ENCODE assay signal across 9 cellular contexts in the genomic region with DNA sequence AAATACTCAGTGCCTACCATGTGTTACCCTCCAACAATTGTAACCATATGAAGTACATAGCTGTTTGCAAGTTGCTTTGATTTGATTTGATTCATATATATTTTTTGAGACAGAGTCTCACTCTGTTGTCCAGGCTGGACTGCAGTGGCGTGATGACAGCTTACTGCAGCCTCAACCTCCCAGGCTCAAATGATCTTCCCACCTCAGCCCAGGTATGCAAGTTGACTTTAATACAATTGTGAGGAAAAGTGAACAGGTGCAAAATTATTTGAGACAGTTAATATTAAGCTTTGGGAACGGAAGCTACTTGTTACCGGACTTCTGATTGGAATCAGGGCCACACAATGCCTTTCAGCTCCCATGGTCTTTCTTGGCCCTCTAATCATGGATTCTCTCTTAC. TPM values are rescaled to one million over a fixed set of nuclear protein-coding genes. Genes with fewer than 3 reads are reported as not detected.
DNase-seq lines count a peak whose midpoint lies in the region; ATAC-seq and TF ChIP-seq lines count a peak whose summit lies in the region.
"Had no signal": no experiment of that assay in that cellular context is flagged by ENCODE, and none has a peak within 500 bp of the region (broad histone marks: within the 10 kb centered on the region; RNA-seq: fewer than 3 reads in every experiment).

No MANE protein-coding gene starts in this region.

- no peak for TF ChIP-seq CTCF in Caco-2 (IDR thresholded peaks at IDR 0.05; ENCODE audit: insufficient read depth in 1 of 2, low read depth in 1 of 2, low read length in 1 of 2, severe bottlenecking in 1 of 2, unreplicated experiment in 1 of 2)
- no peak for TF ChIP-seq CTCF in LNCaP clone FGC (IDR thresholded peaks at IDR 0.05; ENCODE audit: control insufficient read depth, extremely low read depth, insufficient read depth)
- TF ChIP-seq CTCF in dorsolateral prefrontal cortex (IDR thresholded peaks at IDR 0.05 in 54 of 56, conservative IDR thresholded peaks at IDR 0.05 in 2 of 56; ENCODE audit: low read depth in 1 of 56, partially characterized antibody in 56 of 56) = no peak

- no peak for ATAC-seq in HG02870 (IDR thresholded peaks at IDR 0.05; ENCODE audit: unreplicated experiment)

- H3K4me3 ChIP-seq in Caco-2 (ENCODE audit: low read depth, low read length) = no peak overlapping the region
- peak overlapping the region; percentile 77 for H3K4me3 ChIP-seq in LNCaP clone FGC (ENCODE audit: low read depth, low read length)
- peak overlapping the region in 39 of 59 donors; percentile 53 to 96 (median 82) for H3K4me3 ChIP-seq in dorsolateral prefrontal cortex
- H3K4me3 ChIP-seq in neuron (ENCODE audit: low read length) = peak overlapping the region; percentile 66

- no TSS peak for BruUV-seq in Caco-2 (replicated peaks; lab: Mats Ljungman, UMichigan)

- H3K4me1 Mint-ChIP-seq in Caco-2 (ENCODE audit: low read depth, unreplicated experiment) = peaks cover under 1% of the 10 kb centered on the region

- CTCF ChIA-PET in Caco-2 (lab: Charles Lee) = no interaction called here

- peak overlapping the region in 24 of 59 donors; percentile 9 to 95 (median 84) for H3K27ac ChIP-seq in dorsolateral prefrontal cortex

- POLR2A ChIA-PET in Caco-2 (lab: Charles Lee) = interaction anchor here (1.6 kb wide), 1 partner anchor 383 kb away, joined by 5 read pairs; no protein-coding TSS in a partner anchor

- H3K4me1 ChIP-seq in Caco-2 = peaks cover 15% of the 10 kb centered on the region; the same call in 1 of the 2 replicates
- H3K4me1 ChIP-seq in neuron (ENCODE audit: insufficient read depth, low read length) = peaks cover 19% of the 10 kb centered on the region

- H3K9me3 Mint-ChIP-seq in Caco-2 (ENCODE audit: unreplicated experiment) = no peaks in the 10 kb centered on the region

- H3K9me3 ChIP-seq in Caco-2 (no peaks in the 10 kb centered on the region), neuron (ENCODE audit: low read length) (no peaks in the 10 kb centered on the region)

- no peak overlapping the region for H2AFZ ChIP-seq in neuron (ENCODE audit: low read depth, low read length)

- no peaks in the 10 kb centered on the region for H3K27me3 Mint-ChIP-seq in Caco-2 (ENCODE audit: insufficient read depth, unreplicated experiment)

- H3K27me3 ChIP-seq in Caco-2 (replicated peaks; ENCODE audit: control insufficient read depth, insufficient read depth, low read length) (no peaks in the 10 kb centered on the region), dorsolateral prefrontal cortex (no peaks in the 10 kb centered on the region), neuron (ENCODE audit: insufficient read depth, low read length) (no peaks in the 10 kb centered on the region)

- intact Hi-C loops in Caco-2 (cut with micrococcal nuclease; ENCODE audit: unreplicated experiment) = loop anchor here (10.0 kb wide), 1 partner anchor 383 kb away; no protein-coding TSS in a partner anchor
- intact Hi-C loops in dorsolateral prefrontal cortex (cut with DNase I) = loop anchor here (5.0 to 10.0 kb wide), 3 partner anchors 85 to 390 kb away; partner anchors contain the start of genes SMARCAL1 (in 1 of the 2) and XRCC5 (in 1 of the 2)

- H3K36me3 Mint-ChIP-seq in Caco-2 (ENCODE audit: insufficient read depth, unreplicated experiment) = peaks cover 48% of the 10 kb centered on the region

- H3K36me3 ChIP-seq in Caco-2 (ENCODE audit: control insufficient read depth, insufficient read depth, low read length) = peaks cover 6% of the 10 kb centered on the region; the same call in 1 of the 2 replicates
- H3K36me3 ChIP-seq in neuron (ENCODE audit: insufficient read depth, low read length) = peaks cover 29% of the 10 kb centered on the region

- no peak for DNase-seq in Caco-2
- DNase-seq in LNCaP clone FGC (ENCODE audit: low read depth) = no peak
- no peak for DNase-seq in dorsolateral prefrontal cortex
- no peak for DNase-seq in HCEC 1CT
- DNase-seq in SIG-M5 treated with dmso at 0.1 percent for 504 hours (lab: John Stamatoyannopoulos, UW; ENCODE audit: unreplicated experiment) = no peak
- DNase-seq in activated effector memory CD4-positive, alpha-beta T cell treated with Interleukin-2 at 50 U/mL for 16 hours = no peak
- DNase-seq: NCI-H1092 treated with DMSO at 0.1 percent for 48 hours had no signal

- peak overlapping the region; percentile 97 for H3K27ac Mint-ChIP-seq in Caco-2 (ENCODE audit: unreplicated experiment)

- peak overlapping the region; percentile 99 for H3K4me3 Mint-ChIP-seq in Caco-2 (ENCODE audit: unreplicated experiment)

RNA-seq across cellular contexts. Expression of gene RPL37A, which starts 1.3 kb away (rescaled TPM):
- 2,873 and 2,887 TPM in 2 replicates for total RNA-seq in Caco-2 (2022)
- 1,000 to 10,000 TPM in 115 of 120 experiments, 100 to 1,000 TPM in 5; 791 to 1,871 (median 1,178) TPM for total RNA-seq in dorsolateral prefrontal cortex
